ENCODE assay signal across 9 cellular contexts in the genomic region with DNA sequence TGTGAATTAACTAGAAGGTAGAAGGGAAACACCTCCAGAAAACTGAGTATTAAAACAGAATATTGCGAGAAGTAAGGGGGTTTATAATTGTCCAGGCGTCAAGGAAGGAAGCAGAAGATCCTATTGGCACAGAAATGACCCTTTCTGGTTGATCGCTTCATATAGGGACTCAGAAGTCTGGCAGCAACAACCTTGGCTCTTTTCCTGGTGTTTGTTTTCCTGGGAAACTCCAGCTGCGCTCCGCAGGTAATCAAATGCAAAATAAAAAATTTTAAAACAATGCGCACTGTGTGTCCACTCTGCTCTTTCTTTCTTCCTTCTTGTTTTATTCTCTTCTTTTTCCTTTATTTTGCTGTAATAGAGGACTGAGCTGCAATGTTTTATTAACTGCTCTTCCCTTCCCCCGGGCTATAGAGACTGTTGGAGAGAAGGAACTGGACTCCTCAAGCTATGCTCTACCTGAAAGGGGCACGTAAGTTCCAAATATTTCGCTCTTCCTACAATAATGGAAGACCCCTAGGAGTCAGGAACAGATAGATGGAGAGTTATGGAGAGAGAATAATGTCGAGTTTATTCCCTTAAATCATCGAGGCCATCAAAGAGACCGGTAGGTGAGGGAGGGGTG. TPM values are rescaled to one million over a fixed set of nuclear protein-coding genes. Genes with fewer than 3 reads are reported as not detected.
A peak's percentile ranks its signal among the peaks of the same experiment; 100 is the strongest.
DNase-seq lines count a peak whose midpoint lies in the region; ATAC-seq and TF ChIP-seq lines count a peak whose summit lies in the region.
"Had no signal": no experiment of that assay in that cellular context is flagged by ENCODE, and none has a peak within 500 bp of the region (broad histone marks: within the 10 kb centered on the region; RNA-seq: fewer than 3 reads in every experiment).

No MANE protein-coding gene starts in this region.

- CTCF ChIA-PET in RWPE1 (lab: Yijun Ruan, JAX), result no interaction called here

- DNase-seq in DMS79 treated with DMSO at 0.1 percent for 48 hours (lab: John Stamatoyannopoulos, UW), result peak; percentile 17
- DNase-seq in DMS79 (lab: John Stamatoyannopoulos, UW), result no peak
- no peak for DNase-seq in RWPE2 (ENCODE audit: low spot score)
- peak; percentile 16 for DNase-seq in globus pallidus (ENCODE audit: low spot score)
- no peak for DNase-seq in RWPE1 (ENCODE audit: low spot score)
- no peak for DNase-seq in inferior parietal cortex (ENCODE audit: extremely low spot score)
- DNase-seq in epidermal melanocyte (ENCODE audit: insufficient read length, low spot score), result no peak

- H3K4me1 ChIP-seq in RWPE2 (ENCODE audit: insufficient read depth, poor library complexity, severe bottlenecking) (peaks cover 7% of the 10 kb centered on the region), skeletal muscle satellite cell (ENCODE audit: control insufficient read depth, insufficient read depth, low read length) (peaks cover 10% of the 10 kb centered on the region)

- ATAC-seq in RWPE2 (ENCODE audit: low read depth), result no peak

- peak overlapping the region; percentile 39 for H3K4me3 ChIP-seq in RWPE2 (ENCODE audit: severe bottlenecking)
- H3K4me3 ChIP-seq in skeletal muscle satellite cell (ENCODE audit: low read length), result peak overlapping the region; percentile 88

- no peaks in the 10 kb centered on the region for H3K36me3 ChIP-seq in RWPE2 (ENCODE audit: low read depth)
- no peaks in the 10 kb centered on the region for H3K36me3 ChIP-seq in skeletal muscle satellite cell (ENCODE audit: insufficient read depth, low read length)

- H3K9ac ChIP-seq in skeletal muscle satellite cell (ENCODE audit: low read depth, low read length), result peak overlapping the region; percentile 83

- H3K27me3 ChIP-seq in RWPE2 (ENCODE audit: insufficient read depth, poor library complexity, severe bottlenecking) (no peaks in the 10 kb centered on the region), skeletal muscle satellite cell (ENCODE audit: control insufficient read depth, insufficient read depth, low read length) (no peaks in the 10 kb centered on the region)

- H3K27ac ChIP-seq in RWPE2 (ENCODE audit: poor library complexity, severe bottlenecking) (no peak overlapping the region), RWPE1 (no peak overlapping the region)
- H3K27ac ChIP-seq: 22Rv1 had no signal

- POLR2A ChIA-PET in RWPE1 (lab: Yijun Ruan, JAX; ENCODE audit: low non-redundant PET), result no interaction called here

- H3K9me3 ChIP-seq in RWPE2 (ENCODE audit: severe bottlenecking) (no peaks in the 10 kb centered on the region), skeletal muscle satellite cell (replicated peaks; ENCODE audit: low read length) (no peaks in the 10 kb centered on the region)

- peak overlapping the region; percentile 98 for H3K4me2 ChIP-seq in skeletal muscle satellite cell (ENCODE audit: low read length)

- TF ChIP-seq CTCF in RWPE2 (IDR thresholded peaks at IDR 0.05; ENCODE audit: poor library complexity, severe bottlenecking) (no peak), RWPE1 (conservative IDR thresholded peaks at IDR 0.05; ENCODE audit: low read depth) (no peak)

RNA-seq across cellular contexts. Expression of gene SPX, which starts 0.7 kb away (rescaled TPM):
- total RNA-seq in skeletal muscle satellite cell (2012; rRNA removed), result 12.5 and 27.1 TPM in 2 replicates

RNA-seq across cellular contexts. Expression of gene GOLT1B, which starts 25.2 kb away (rescaled TPM):
- total RNA-seq in skeletal muscle satellite cell (2012; rRNA removed), result 76.0 and 78.2 TPM in 2 replicates

RNA-seq across cellular contexts. Expression of gene RECQL, which starts 25.4 kb away (rescaled TPM):
- 133 and 147 TPM in 2 replicates for total RNA-seq in skeletal muscle satellite cell (2012; rRNA removed)

Comparison
In these comparisons a context has a peak if more than half of its experiments do, and no peak if none do; other contexts are left out.
1. DNase-seq: peak in DMS79 treated with DMSO at 0.1 percent for 48 hours (single experiment) and globus pallidus (single experiment); none in DMS79 (single experiment), RWPE2 (single experiment), RWPE1 (single experiment), inferior parietal cortex (single experiment) and epidermal melanocyte (single experiment).